Comparison of ENCODE assay signal across 8 cellular contexts in the genomic region with DNA sequence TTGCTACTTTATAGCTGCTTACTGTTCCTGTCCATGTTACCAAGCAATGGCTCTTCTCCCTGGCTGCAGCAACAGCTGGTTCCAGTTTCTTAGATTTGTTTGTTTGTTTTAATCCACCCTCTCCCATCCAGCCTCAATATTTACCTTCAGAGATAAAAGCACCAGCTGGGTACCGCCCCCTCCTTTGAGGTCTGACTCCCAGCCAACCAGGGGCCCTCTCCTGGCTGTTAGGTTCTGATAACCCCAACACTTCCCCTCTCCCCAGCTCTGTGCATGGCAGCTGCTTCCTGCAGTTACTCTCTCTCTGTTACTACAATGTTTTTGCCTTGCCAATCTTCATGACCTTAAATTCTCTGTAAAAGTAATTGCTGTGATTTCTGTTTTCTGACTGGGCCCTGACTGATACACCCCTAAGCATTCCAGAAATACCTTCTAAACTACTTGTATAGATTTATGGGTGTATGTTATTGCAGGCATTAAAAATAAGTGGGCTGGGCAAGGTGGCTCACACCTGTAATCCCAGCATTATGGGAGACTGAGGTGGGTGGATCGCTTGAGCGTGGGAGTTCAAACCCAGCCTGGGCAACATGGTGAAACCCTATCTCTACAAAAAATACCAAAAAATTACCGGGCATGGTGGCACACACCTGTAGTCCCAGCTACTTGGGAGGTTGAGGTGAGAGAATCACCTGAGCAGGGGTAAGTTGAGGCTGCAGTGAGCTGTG. TPM values are rescaled to one million over a fixed set of nuclear protein-coding genes. Genes with fewer than 3 reads are reported as not detected.
A peak's percentile ranks its signal among the peaks of the same experiment; 100 is the strongest.
DNase-seq lines count a peak whose midpoint lies in the region; ATAC-seq and TF ChIP-seq lines count a peak whose summit lies in the region.

No MANE protein-coding gene starts in this region.

- H3K9me3 Mint-ChIP-seq in MCF 10A (ENCODE audit: unreplicated experiment) = no peaks in the 10 kb centered on the region

- no TSS peak for BruUV-seq in MCF 10A (replicated peaks; lab: Mats Ljungman, UMichigan)

- no peak for ATAC-seq in HG02571 (IDR thresholded peaks at IDR 0.05; ENCODE audit: unreplicated experiment)

- no peak overlapping the region for H3K4me3 ChIP-seq in breast epithelium
- no peak overlapping the region for H3K4me3 ChIP-seq in cardiac fibroblast (replicated peaks in 1 of 2; ENCODE audit: low read depth in 2 of 2, low read length in 2 of 2)
- no peak overlapping the region for H3K4me3 ChIP-seq in prostate gland
- no peak overlapping the region for H3K4me3 ChIP-seq in vagina

- H3K27ac ChIP-seq in breast epithelium (no peak overlapping the region), prostate gland (peak overlapping the region; percentile 22 to 45), vagina (no peak overlapping the region)

- H3K9me3 ChIP-seq in breast epithelium (no peaks in the 10 kb centered on the region), prostate gland (no peaks in the 10 kb centered on the region), vagina (no peaks in the 10 kb centered on the region)

- H3K36me3 ChIP-seq in breast epithelium = no peaks in the 10 kb centered on the region
- H3K36me3 ChIP-seq in prostate gland = no peaks in the 10 kb centered on the region
- no peaks in the 10 kb centered on the region for H3K36me3 ChIP-seq in vagina

- TF ChIP-seq CTCF in MCF 10A (IDR thresholded peaks at IDR 0.05; ENCODE audit: unreplicated experiment) (no peak), breast epithelium (IDR thresholded peaks at IDR 0.05) (no peak), cardiac fibroblast (IDR thresholded peaks at IDR 0.05; ENCODE audit: low read depth, low read length) (no peak), prostate gland (IDR thresholded peaks at IDR 0.05) (no peak), vagina (IDR thresholded peaks at IDR 0.05) (no peak)

- DNase-seq in MCF 10A (ENCODE audit: unreplicated experiment) (peak; percentile 16), breast epithelium (ENCODE audit: low spot score in 2 of 2) (no peak), HuH-7 (ENCODE audit: low spot score) (peak; percentile 92), NOMO-1 treated with dmso at 0.1 percent for 144 hours (lab: John Stamatoyannopoulos, UW; ENCODE audit: unreplicated experiment) (peak; percentile 69), cardiac fibroblast (ENCODE audit: low read depth in 2 of 2) (peak; percentile 28 to 56), prostate gland (ENCODE audit: low spot score) (peak; percentile 31), vagina (ENCODE audit: extremely low spot score in 2 of 2) (no peak)

- peak overlapping the region; percentile 6 for H3K27ac Mint-ChIP-seq in MCF 10A (ENCODE audit: low read depth, unreplicated experiment)

- H3K36me3 Mint-ChIP-seq in MCF 10A (ENCODE audit: insufficient read depth, unreplicated experiment) = peaks cover 7% of the 10 kb centered on the region

- POLR2A ChIA-PET in MCF 10A (lab: Yijun Ruan, JAX) = interaction anchor here (1.0 to 1.7 kb wide), 4 partner anchors 62 to 202 kb away, joined by 3 to 9 read pairs (median 3); a partner anchor contains a TSS

- H3K4me1 Mint-ChIP-seq in MCF 10A (ENCODE audit: insufficient read depth, unreplicated experiment) = peaks cover 25% of the 10 kb centered on the region

- H3K4me3 Mint-ChIP-seq in MCF 10A (ENCODE audit: unreplicated experiment) = no peak overlapping the region

- intact Hi-C loops in MCF 10A (cut with micrococcal nuclease) = loop anchor here (10.0 kb wide), 1 partner anchor 58 kb away; no protein-coding TSS in a partner anchor
- intact Hi-C loops in breast epithelium (cut with DNase I; ENCODE audit: low total_unique reads) = no loop called here
- intact Hi-C loops in prostate gland (cut with DNase I) = loop anchor here (10.0 kb wide), 1 partner anchor 82 kb away; no protein-coding TSS in a partner anchor
- intact Hi-C loops in vagina (cut with DNase I) = no loop called here

- TF ChIP-seq POLR2A in breast epithelium (IDR thresholded peaks at IDR 0.05) (no peak), prostate gland (IDR thresholded peaks at IDR 0.05) (no peak), vagina (IDR thresholded peaks at IDR 0.05) (no peak)

- H3K4me1 ChIP-seq in breast epithelium = no peaks in the 10 kb centered on the region
- no peaks in the 10 kb centered on the region for H3K4me1 ChIP-seq in prostate gland (replicated peaks)
- peaks cover 15% of the 10 kb centered on the region for H3K4me1 ChIP-seq in vagina

- H3K27me3 Mint-ChIP-seq in MCF 10A (ENCODE audit: insufficient read depth, unreplicated experiment) = no peaks in the 10 kb centered on the region

- CTCF ChIA-PET in MCF 10A (lab: Yijun Ruan, JAX) = interaction anchor here (0.6 to 8.9 kb wide), 6 partner anchors 9 to 248 kb away, joined by 3 to 89 read pairs (median 6); no protein-coding TSS in a partner anchor

- H3K27me3 ChIP-seq in breast epithelium (no peaks in the 10 kb centered on the region), prostate gland (replicated peaks; ENCODE audit: insufficient read depth) (no peaks in the 10 kb centered on the region), vagina (no peaks in the 10 kb centered on the region)

- WGBS in prostate gland = 66% methylated on average over 4 of the region's 4 CpGs

RNA-seq across cellular contexts. Expression of a gene that starts 2.6 kb away (rescaled TPM):
- total RNA-seq in MCF 10A (2022) = 11.5 and 12.4 TPM in 2 replicates
- total RNA-seq in breast epithelium = 10 to 100 TPM in 2 of 3 donors, 1 to 10 TPM in 1; 7.9 to 16.5 (median 10.1) TPM
- 1 to 10 TPM; 3.1 to 3.8 TPM for total RNA-seq in prostate gland
- total RNA-seq in vagina = 8.3 TPM

Comparison
In these comparisons a context has a peak if more than half of its experiments do, and no peak if none do; other contexts are left out.
1. DNase-seq: peak in MCF 10A (single experiment), HuH-7 (single experiment), NOMO-1 treated with dmso at 0.1 percent for 144 hours (single experiment), cardiac fibroblast (2 of 2) and prostate gland (single experiment); none in breast epithelium (0 of 2) and vagina (0 of 2).
2. intact Hi-C loops: an anchor here in MCF 10A (10.0 kb wide) and prostate gland (10.0 kb wide); none called in breast epithelium and vagina.
3. H3K27ac ChIP-seq: peak in prostate gland (2 of 2); none in breast epithelium (0 of 2) and vagina (single experiment).